Comparison of ENCODE assay signal across 4 cellular contexts in the genomic region with DNA sequence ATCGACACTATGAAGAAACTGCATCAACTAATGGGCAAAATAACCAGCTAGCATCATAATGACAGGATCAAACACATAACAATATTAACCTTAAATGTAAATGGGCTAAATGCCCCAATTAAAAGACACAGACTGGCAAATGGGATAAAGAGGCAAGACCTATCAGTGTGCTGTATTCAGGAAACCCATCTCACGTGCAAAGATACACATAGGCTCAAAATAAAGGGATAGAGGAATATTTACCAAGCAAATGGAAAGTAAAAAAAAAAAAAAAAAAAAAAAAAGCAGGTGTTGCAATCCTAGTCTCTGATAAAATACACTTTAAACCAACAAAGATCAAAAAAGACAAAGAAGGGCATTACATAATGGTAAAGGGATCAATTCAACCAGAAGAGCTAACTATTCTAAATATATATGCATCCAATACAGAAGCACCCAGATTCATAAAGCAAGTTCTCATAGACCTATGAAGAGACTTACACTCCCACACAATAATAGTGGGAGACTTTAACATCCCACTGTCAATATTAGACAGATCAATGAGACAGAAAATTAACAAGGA.
A peak's percentile ranks its signal among the peaks of the same experiment; 100 is the strongest.
DNase-seq lines count a peak whose midpoint lies in the region; ATAC-seq, FAIRE-seq and TF ChIP-seq lines count a peak whose summit lies in the region.
"Not testable (repeated sequence)": the region's sequence is repeated elsewhere in the genome, so short reads cannot be mapped to it uniquely, and the experiment has no call there.

No MANE protein-coding gene starts in this region.

- not testable (repeated sequence) for H3K4me3 ChIP-seq in Caco-2 (ENCODE audit: low read depth, low read length); K562; HepG2 (replicated peaks in 1 of 3; ENCODE audit: insufficient read depth in 1 of 3, low read depth in 2 of 3, low read length in 3 of 3); liver (ENCODE audit: low read depth in 1 of 3, low read length in 3 of 3)

- H3K79me2 ChIP-seq in K562 (ENCODE audit: control insufficient read depth, insufficient read depth, low read length); HepG2 (ENCODE audit: insufficient read depth, low read length): not testable (repeated sequence)

- not testable (repeated sequence) for TF ChIP-seq RAD21 in K562 (CRISPR knock-in tag; conservative IDR thresholded peaks at IDR 0.05 in 1 of 2, IDR thresholded peaks at IDR 0.05 in 1 of 2); HepG2 (CRISPR knock-in tag; IDR thresholded peaks at IDR 0.05); liver (IDR thresholded peaks at IDR 0.05)

- not testable (repeated sequence) for H3K27me3 Mint-ChIP-seq in Caco-2 (ENCODE audit: insufficient read depth, unreplicated experiment)

- peaks cover 32% of the 10 kb centered on the region for H3K4me1 ChIP-seq in Caco-2
- H3K4me1 ChIP-seq in K562 (replicated peaks in 1 of 2; ENCODE audit: control insufficient read depth in 2 of 2, insufficient read depth in 2 of 2, low read length in 2 of 2) = not testable (repeated sequence)
- H3K4me1 ChIP-seq in HepG2 (ENCODE audit: insufficient read depth, low read length) = peaks cover 88% of the 10 kb centered on the region
- H3K4me1 ChIP-seq in liver (ENCODE audit: control insufficient read depth in 4 of 4, insufficient read depth in 4 of 4, low read length in 3 of 4) = peaks cover 0 to 16% (median 12%) of the 10 kb centered on the region in 4 donors

- H3K4me2 ChIP-seq in K562 (ENCODE audit: insufficient read depth, low read length) = not testable (repeated sequence)
- peak overlapping the region; percentile 18; the same call in 1 of the 2 replicates for H3K4me2 ChIP-seq in HepG2 (ENCODE audit: low read depth, low read length)

- not testable (repeated sequence) for H4K20me1 ChIP-seq in K562 (replicated peaks; ENCODE audit: control insufficient read depth, insufficient read depth, low read length); HepG2 (ENCODE audit: insufficient read depth, low read length)

- 0% methylated on average over 2 of the region's 2 CpGs for WGBS in K562 (ENCODE audit: insufficient coverage, low coverage, missing lambda C conversion rate)
- 46% methylated on average over 2 of the region's 2 CpGs for WGBS in HepG2 (ENCODE audit: low lambda C conversion rate)
- 51% methylated on average over 2 of the region's 2 CpGs for WGBS in liver

- H3K36me3 Mint-ChIP-seq in Caco-2 (ENCODE audit: insufficient read depth, unreplicated experiment) = not testable (repeated sequence)

- not testable (repeated sequence) for FAIRE-seq in K562 (lab: Jason Lieb, UNC); HepG2 (lab: Jason Lieb, UNC)

- not testable (repeated sequence) for DNase-seq in Caco-2; K562 (ENCODE audit: extremely low read depth in 1 of 4, low spot score in 3 of 4); HepG2 (ENCODE audit: low spot score)

- TF ChIP-seq EP300 in K562 (IDR thresholded peaks at IDR 0.05; ENCODE audit: low read length); HepG2 (CRISPR knock-in tag; IDR thresholded peaks at IDR 0.05; ENCODE audit: borderline replicate concordance): not testable (repeated sequence)
- TF ChIP-seq EP300 in HepG2 (IDR thresholded peaks at IDR 0.05; ENCODE audit: low read depth in 2 of 2, low read length in 2 of 2) = peak in 1 of 2 experiments; percentile 51; a peak in 1 of 4 replicates

- H3K9me3 ChIP-seq in Caco-2; K562 (replicated peaks; ENCODE audit: control insufficient read depth, insufficient read depth, low read depth, low read length); HepG2 (ENCODE audit: low read length); liver (ENCODE audit: control insufficient read depth in 4 of 4, low read length in 3 of 4): not testable (repeated sequence)

- H3K36me3 ChIP-seq in Caco-2 (ENCODE audit: control insufficient read depth, insufficient read depth, low read length); K562 (ENCODE audit: control insufficient read depth, insufficient read depth, low read length); HepG2 (replicated peaks in 1 of 2; ENCODE audit: control insufficient read depth in 1 of 2, insufficient read depth in 2 of 2, low read length in 2 of 2); liver (ENCODE audit: control insufficient read depth in 4 of 4, insufficient read depth in 3 of 4, low read depth in 1 of 4, low read length in 3 of 4): not testable (repeated sequence)

- not testable (repeated sequence) for TF ChIP-seq POLR2A in K562 (conservative IDR thresholded peaks at IDR 0.05); HepG2 (IDR thresholded peaks at IDR 0.05; ENCODE audit: insufficient read depth in 1 of 2, low read depth in 2 of 2, low read length in 2 of 2)

- BruUV-seq in Caco-2 (replicated peaks; lab: Mats Ljungman, UMichigan); K562 (replicated peaks; lab: Mats Ljungman, UMichigan); HepG2 (replicated peaks; lab: Mats Ljungman, UMichigan): not testable (repeated sequence)

- peak overlapping the region; percentile 10 for H3K27ac Mint-ChIP-seq in Caco-2 (ENCODE audit: unreplicated experiment)

- intact Hi-C loops in Caco-2 (cut with micrococcal nuclease; ENCODE audit: unreplicated experiment); K562 (cut with micrococcal nuclease): not testable (repeated sequence)
- intact Hi-C loops in HepG2 (cut with micrococcal nuclease; ENCODE audit: unreplicated experiment) = loop anchor here (5.0 kb wide), 1 partner anchor 141 kb away; a partner anchor contains a TSS

- peaks cover 28% of the 10 kb centered on the region for H3K9me3 Mint-ChIP-seq in Caco-2 (ENCODE audit: unreplicated experiment)

- POLR2A ChIA-PET in Caco-2 (lab: Charles Lee); HepG2 (lab: Yijun Ruan, JAX): not testable (repeated sequence)
- POLR2A ChIA-PET in K562 (lab: Yijun Ruan, JAX) = interaction anchor here (0.9 to 1.3 kb wide), 2 partner anchors 7 to 13 kb away, joined by 3 read pairs; no protein-coding TSS in a partner anchor

- not testable (repeated sequence) for H3K27ac ChIP-seq in K562 (ENCODE audit: extremely low read depth, low read depth, low read length); liver (ENCODE audit: low read depth in 1 of 2, low read length in 2 of 2)
- peak overlapping the region; percentile 57 for H3K27ac ChIP-seq in HepG2 (ENCODE audit: extremely low read length, insufficient read depth, low read length)

- H3K27me3 ChIP-seq in Caco-2 (replicated peaks; ENCODE audit: control insufficient read depth, insufficient read depth, low read length); HepG2 (ENCODE audit: control insufficient read depth in 1 of 2, insufficient read depth in 2 of 2, low read length in 2 of 2); liver (ENCODE audit: control insufficient read depth in 4 of 4, insufficient read depth in 4 of 4, low read length in 3 of 4): not testable (repeated sequence)
- H3K27me3 ChIP-seq in K562 (ENCODE audit: control insufficient read depth in 2 of 2, insufficient read depth in 2 of 2, low read length in 2 of 2) = peaks cover 8 to 13% of the 10 kb centered on the region in 2 experiments; a peak in 3 of 5 replicates

- in situ Hi-C loops in K562 (cut with MboI) = not testable (repeated sequence)
- in situ Hi-C loops in HepG2 (cut with HindIII; ENCODE audit: extremely low pct_ligation_motif_present, low pct_unique_long_range_greater_than_20kb) = loop anchor here (25.0 kb wide), 1 partner anchor 286 kb away; no protein-coding TSS in a partner anchor

- not testable (repeated sequence) for ATAC-seq in K562, HepG2

- CTCF ChIA-PET in Caco-2 (lab: Charles Lee); K562 (lab: Yijun Ruan, JAX; ENCODE audit: low intra/inter-chr PET ratio); HepG2 (lab: Yijun Ruan, JAX; ENCODE audit: low intra/inter-chr PET ratio, low total read pairs): not testable (repeated sequence)

- not testable (repeated sequence) for H2AFZ ChIP-seq in K562 (ENCODE audit: low read depth, low read length); HepG2 (ENCODE audit: low read length)

- H3K9ac ChIP-seq in K562 (ENCODE audit: insufficient read depth in 1 of 2, low read depth in 2 of 2, low read length in 2 of 2); HepG2 (ENCODE audit: insufficient read depth, low read depth, low read length); liver (ENCODE audit: low read depth in 1 of 2, low read length in 2 of 2): not testable (repeated sequence)

- peaks cover 38% of the 10 kb centered on the region for H3K4me1 Mint-ChIP-seq in Caco-2 (ENCODE audit: low read depth, unreplicated experiment)

- H3K9me1 ChIP-seq in K562 (ENCODE audit: control insufficient read depth, insufficient read depth, low read length) = not testable (repeated sequence)

- not testable (repeated sequence) for H3K4me3 Mint-ChIP-seq in Caco-2 (ENCODE audit: unreplicated experiment)

- TF ChIP-seq CTCF in Caco-2 (IDR thresholded peaks at IDR 0.05; ENCODE audit: insufficient read depth in 1 of 2, low read depth in 1 of 2, low read length in 1 of 2, severe bottlenecking in 1 of 2, unreplicated experiment in 1 of 2); K562 (IDR thresholded peaks at IDR 0.05 in 2 of 3, conservative IDR thresholded peaks at IDR 0.05 in 1 of 3; ENCODE audit: insufficient read depth in 2 of 3, low read depth in 1 of 3, low read length in 3 of 3); HepG2 (CRISPR knock-in tag; IDR thresholded peaks at IDR 0.05); liver (IDR thresholded peaks at IDR 0.05; ENCODE audit: low read depth, low read length, missing input control): not testable (repeated sequence)

TF ChIP-seq in K562, 482 proteins besides CTCF, POLR2A, EP300 and RAD21:
- peak; percentile 47 for TF ChIP-seq ZNF507 (tag; conservative IDR thresholded peaks at IDR 0.05)

TF ChIP-seq in HepG2, 621 proteins besides CTCF, POLR2A, EP300 and RAD21 (continues in another document):
- peak in 1 of 2 experiments; percentile 19; a peak in 1 of 4 replicates for TF ChIP-seq KLF16 (CRISPR knock-in tag; IDR thresholded peaks at IDR 0.05)
- 0 out of 2 replicates have a peak, but pooled peaks have one; percentile 11 for TF ChIP-seq ATF7 (IDR thresholded peaks at IDR 0.05)
- not testable (repeated sequence) for TF ChIP-seq ATF7 (CRISPR knock-in tag; IDR thresholded peaks at IDR 0.05)

TF ChIP-seq in liver, 16 proteins besides CTCF, POLR2A, EP300 and RAD21:
- TF ChIP-seq JUND (IDR thresholded peaks at IDR 0.05) (peak in 1 of 2 donors; percentile 32), YY1 (IDR thresholded peaks at IDR 0.05) (peak; percentile 11), RXRA (IDR thresholded peaks at IDR 0.05) (peak in 1 of 2 donors; percentile 52), HNF4A (conservative IDR thresholded peaks at IDR 0.05) (peak in 1 of 2 donors; percentile 46)
